In genomic region chr3:133742351-133743091, GRCh38 we compare ENCODE assay signal across 1 cellular context.
A peak's percentile ranks its signal among the peaks of the same experiment; 100 is the strongest.
TF ChIP-seq lines count a peak whose summit lies in the region.

No MANE protein-coding gene starts in this region.

TF ChIP-seq in K562, 482 proteins besides CTCF, POLR2A, EP300 and RAD21 (continued from another document):
- TF ChIP-seq, protein P1, sequence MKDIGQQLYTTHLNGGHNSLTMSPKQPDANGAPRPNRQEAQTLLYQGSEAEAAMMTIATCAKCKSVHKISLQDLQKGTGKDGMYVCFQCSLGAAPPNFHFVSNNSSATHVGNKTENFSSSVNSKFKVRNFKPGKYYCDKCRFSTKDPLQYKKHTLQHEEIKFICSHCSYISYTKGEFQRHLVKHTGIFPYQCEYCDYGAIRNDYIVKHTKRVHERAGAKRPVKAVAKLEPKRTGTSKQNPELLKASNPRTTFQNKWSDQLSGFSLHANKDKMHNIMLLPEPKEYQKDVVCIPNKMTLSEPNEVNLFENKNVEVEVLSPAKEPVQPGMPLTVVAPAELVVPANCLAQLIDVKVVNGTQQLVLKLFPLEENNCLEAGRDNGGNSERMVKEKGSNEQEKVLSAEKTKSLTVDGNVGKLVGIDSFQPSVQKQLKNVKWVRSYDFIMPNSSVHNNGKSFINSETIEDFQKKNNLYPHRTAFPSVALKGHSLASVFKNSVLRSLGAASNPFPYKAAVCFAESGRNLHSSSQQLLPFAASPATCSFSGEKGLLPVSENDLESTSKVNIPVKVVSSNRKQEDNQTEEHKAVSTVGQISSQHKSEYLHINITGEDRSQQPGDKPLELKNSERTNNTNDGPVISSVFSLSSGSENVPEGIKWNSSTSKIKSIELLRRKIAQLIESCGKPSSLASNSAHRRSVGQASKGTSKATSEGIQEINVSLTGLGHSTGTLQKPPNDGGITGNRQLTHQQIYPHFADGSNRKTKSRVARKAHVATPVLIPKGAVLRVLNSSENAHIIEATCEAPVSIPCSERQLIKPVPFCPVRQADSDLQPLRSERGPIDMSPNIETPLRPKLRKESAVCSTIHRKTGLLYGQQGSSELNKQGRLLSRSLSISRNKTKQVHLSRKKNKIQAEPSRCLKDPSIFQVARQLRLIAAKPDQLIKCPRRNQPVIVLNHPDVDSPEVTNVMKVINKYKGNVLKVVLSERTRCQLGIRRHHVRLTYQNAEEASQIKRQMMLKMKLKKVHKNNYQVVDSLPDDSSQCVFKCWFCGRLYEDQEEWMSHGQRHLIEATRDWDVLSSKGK (CRISPR knock-in tag; IDR thresholded peaks at IDR 0.05): no peak
- TF ChIP-seq ZNF41 (CRISPR knock-in tag; conservative IDR thresholded peaks at IDR 0.05) (no peak), ATF1 (CRISPR knock-in tag; IDR thresholded peaks at IDR 0.05) (no peak), ATF1 (tag; IDR thresholded peaks at IDR 0.05) (no peak), NCOA4 (IDR thresholded peaks at IDR 0.05; ENCODE audit: partially characterized antibody) (no peak), FOXA3 (CRISPR knock-in tag; conservative IDR thresholded peaks at IDR 0.05 in 1 of 2, IDR thresholded peaks at IDR 0.05 in 1 of 2) (peak in 1 of 2 experiments; percentile 74; a peak in 2 of 4 replicates), SMARCE1 (IDR thresholded peaks at IDR 0.05) (peak; percentile 32; the same call in 1 of the 2 replicates), THRAP3 (IDR thresholded peaks at IDR 0.05; ENCODE audit: borderline replicate concordance) (no peak), NFATC3 (IDR thresholded peaks at IDR 0.05) (no peak), BCOR (IDR thresholded peaks at IDR 0.05) (no peak), HOXB6 (CRISPR knock-in tag; IDR thresholded peaks at IDR 0.05; ENCODE audit: borderline replicate concordance) (no peak)
